25 cellular contexts compared by ENCODE assay signal in genomic region chr1:73770109-73770905, GRCh38.
"Had no signal": no experiment of that assay in that cellular context is flagged by ENCODE, and none has a peak within 500 bp of the region (broad histone marks: within the 10 kb centered on the region; RNA-seq: fewer than 3 reads in every experiment).

No MANE protein-coding gene starts in this region.

- H3K27ac Mint-ChIP-seq: activated CD8-positive, alpha-beta T cell treated with anti-CD3 and anti-CD28 coated beads, Interleukin-2, amount 10 ng/mL, durations not matched to agents 7 days and 5 days had no signal

- H3K4me3 Mint-ChIP-seq: activated CD8-positive, alpha-beta T cell treated with anti-CD3 and anti-CD28 coated beads, Interleukin-2, amount 10 ng/mL, durations not matched to agents 7 days and 5 days had no signal

- H3K4me3 ChIP-seq: MG63, SJCRH30 had no signal

- H3K4me1 ChIP-seq: SJCRH30 had no signal

- H3K36me3 ChIP-seq: MG63, SJCRH30, WERI-Rb-1 had no signal

- H3K27ac ChIP-seq: SJCRH30, WERI-Rb-1 had no signal

- DNase-seq: activated CD4-positive, alpha-beta T cell treated with anti-CD3 and anti-CD28 coated beads for 4 hours; activated CD8-positive, alpha-beta memory T cell treated with anti-CD3 and anti-CD28 coated beads, Interleukin-2, amount 50 U/mL, for 48 hours; activated CD8-positive, alpha-beta T cell treated with anti-CD3 and anti-CD28 coated beads, Interleukin-2, amount 10 ng/mL, durations not matched to agents 7 days and 5 days; activated naive CD4-positive, alpha-beta T cell treated with anti-CD3 and anti-CD28 coated beads, Interleukin-2, amount 50 U/mL, for 16 hours; activated T-cell treated with anti-CD3 and anti-CD28 coated beads, Interleukin-2, amount 50 U/mL, for 1 hour; amygdala; MG63; MV-4-11; NCI-H1092 treated with DMSO at 0.1 percent for 48 hours; NCI-H1417 treated with DMSO at 0.1 percent for 48 hours; NCI-H1694; NCI-H2029; NCI-H2107; NCI-H2171 treated with DMSO at 0.1 percent for 48 hours; NCI-H345; NCI-H510A; NCI-H526 treated with DMSO at 0.1 percent for 48 hours; NCI-H82; SJCRH30; SK-N-SH; T-helper 1 cell; WERI-Rb-1 had no signal

- H3K9me3 ChIP-seq: MG63, SJCRH30, SK-N-SH had no signal

- H3K27me3 ChIP-seq: MG63, SJCRH30 had no signal

- ATAC-seq: activated CD4-positive, CD25-positive, alpha-beta regulatory T cell treated with anti-CD3 and anti-CD28 coated beads, Interleukin-2, amount 50 U/mL, for 24 hours; activated CD8-positive, alpha-beta T cell treated with anti-CD3 and anti-CD28 coated beads, Interleukin-2, amount 10 ng/mL, durations not matched to agents 7 days and 5 days; HepG2; Right ventricle myocardium inferior had no signal
